Comparison of ENCODE assay signal across 8 cellular contexts in genomic region chr7:44082541-44083207, GRCh38. TPM values are rescaled to one million over a fixed set of nuclear protein-coding genes. Genes with fewer than 3 reads are reported as not detected.
A peak's percentile ranks its signal among the peaks of the same experiment; 100 is the strongest.
DNase-seq lines count a peak whose midpoint lies in the region; ATAC-seq, FAIRE-seq and TF ChIP-seq lines count a peak whose summit lies in the region.

No MANE protein-coding gene starts in this region.

- POLR2A ChIA-PET in activated CD4-positive, alpha-beta T cell treated with anti-CD3 and anti-CD28 coated beads for 36 hours (lab: Charles Lee), result no interaction called here

- H3K36me3 Mint-ChIP-seq in activated CD4-positive, alpha-beta T cell treated with anti-CD3 and anti-CD28 coated beads for 36 hours (ENCODE audit: low read depth), result peaks cover 30% of the 10 kb centered on the region

- TF ChIP-seq CTCF in BE2C (IDR thresholded peaks at IDR 0.05; ENCODE audit: low read depth, low read length), result no peak

- peak overlapping the region; percentile 70 for H3K4me3 Mint-ChIP-seq in activated CD4-positive, alpha-beta T cell treated with anti-CD3 and anti-CD28 coated beads for 36 hours

- DNase-seq in BE2C, result peak; percentile 99
- peak; percentile 93 for DNase-seq in GM19239 (ENCODE audit: insufficient read length, low spot score)
- peak; percentile 97 for DNase-seq in NCI-H510A treated with DMSO at 0.1 percent for 48 hours (lab: John Stamatoyannopoulos, UW)
- peak; percentile 99 for DNase-seq in activated CD4-positive, alpha-beta T cell treated with anti-CD3 and anti-CD28 coated beads for 36 hours
- DNase-seq in stimulated activated CD4-positive, alpha-beta T cell treated with anti-CD3 and anti-CD28 coated beads, Interleukin-1b, Interleukin-23, amount 100 ng/mL, for 24 hours (ENCODE audit: low read depth in 4 of 4, low spot score in 1 of 4), result peak; percentile 91 to 98 (median 94)

- no peaks in the 10 kb centered on the region for H3K27me3 ChIP-seq in BE2C
- H3K27me3 ChIP-seq in layer of hippocampus (ENCODE audit: control insufficient read depth, insufficient read depth, low read length), result no peaks in the 10 kb centered on the region

- peak overlapping the region; percentile 79 for H3K27ac Mint-ChIP-seq in activated CD4-positive, alpha-beta T cell treated with anti-CD3 and anti-CD28 coated beads for 36 hours

- CTCF ChIA-PET in activated CD4-positive, alpha-beta T cell treated with anti-CD3 and anti-CD28 coated beads for 36 hours (lab: Charles Lee), result no interaction called here

- peak; percentile 83 for FAIRE-seq in GM19239 (lab: Jason Lieb, UNC)

- peaks cover 36% of the 10 kb centered on the region for H3K4me1 Mint-ChIP-seq in activated CD4-positive, alpha-beta T cell treated with anti-CD3 and anti-CD28 coated beads for 36 hours

- intact Hi-C loops in activated CD4-positive, alpha-beta T cell treated with anti-CD3 and anti-CD28 coated beads for 36 hours (cut with DNase I, micrococcal nuclease), result loop anchor here (1.0 to 5.0 kb wide), 19 partner anchors 22 to 917 kb away; partner anchors contain the start of genes DBNL (in 2 of the 2), POLD2 (in 2 of the 2), AEBP1 (in 1 of the 2) and DDX56 (in 1 of the 2)

- H3K4me3 ChIP-seq in BE2C (ENCODE audit: low read depth, low read length), result peak overlapping the region; percentile 68

- H3K4me1 ChIP-seq in BE2C, result no peaks in the 10 kb centered on the region

- H3K9me3 ChIP-seq in BE2C, result no peaks in the 10 kb centered on the region

- H3K27ac ChIP-seq in cingulate gyrus (ENCODE audit: low read depth, low read length) (peak overlapping the region; percentile 87), layer of hippocampus (ENCODE audit: low read depth, low read length) (peak overlapping the region; percentile 93)

- no peaks in the 10 kb centered on the region for H3K9me3 Mint-ChIP-seq in activated CD4-positive, alpha-beta T cell treated with anti-CD3 and anti-CD28 coated beads for 36 hours (ENCODE audit: low read depth)

- no peaks in the 10 kb centered on the region for H3K27me3 Mint-ChIP-seq in activated CD4-positive, alpha-beta T cell treated with anti-CD3 and anti-CD28 coated beads for 36 hours

- peak; percentile 91 for ATAC-seq in HG03442 (IDR thresholded peaks at IDR 0.05; ENCODE audit: unreplicated experiment)
- peak; percentile 95 for ATAC-seq in activated CD4-positive, alpha-beta T cell treated with anti-CD3 and anti-CD28 coated beads for 36 hours

- H3K36me3 ChIP-seq in BE2C, result peaks cover 9% of the 10 kb centered on the region

RNA-seq across cellular contexts. Expression of gene POLM, which starts 0.3 kb away (rescaled TPM):
- polyA plus RNA-seq in BE2C (2012; ENCODE audit: insufficient read depth, insufficient read length, low read depth), result 21.3 TPM
- 10 to 100 TPM; 27.0 to 29.9 TPM for total RNA-seq in activated CD4-positive, alpha-beta T cell treated with anti-CD3 and anti-CD28 coated beads for 36 hours

RNA-seq across cellular contexts. Expression of gene PGAM2, which starts 17.3 kb away (rescaled TPM):
- 207 TPM for polyA plus RNA-seq in BE2C (2012; ENCODE audit: insufficient read depth, insufficient read length, low read depth)
- total RNA-seq in activated CD4-positive, alpha-beta T cell treated with anti-CD3 and anti-CD28 coated beads for 36 hours, result not detected

RNA-seq across cellular contexts. Expression of gene AEBP1, which starts 21.5 kb away (rescaled TPM):
- polyA plus RNA-seq in BE2C (2012; ENCODE audit: insufficient read depth, insufficient read length, low read depth), result 21.3 TPM
- total RNA-seq in activated CD4-positive, alpha-beta T cell treated with anti-CD3 and anti-CD28 coated beads for 36 hours, result 10 to 100 TPM; 18.2 to 18.3 TPM

RNA-seq across cellular contexts. Expression of gene DBNL, which starts 38.2 kb away (rescaled TPM):
- polyA plus RNA-seq in BE2C (2012; ENCODE audit: insufficient read depth, insufficient read length, low read depth), result 210 TPM
- total RNA-seq in activated CD4-positive, alpha-beta T cell treated with anti-CD3 and anti-CD28 coated beads for 36 hours, result 100 to 1,000 TPM; 106 to 117 TPM

RNA-seq across cellular contexts. Expression of gene POLD2, which starts 40.7 kb away (rescaled TPM):
- polyA plus RNA-seq in BE2C (2012; ENCODE audit: insufficient read depth, insufficient read length, low read depth), result 398 TPM
- 100 to 1,000 TPM; 250 to 347 TPM for total RNA-seq in activated CD4-positive, alpha-beta T cell treated with anti-CD3 and anti-CD28 coated beads for 36 hours

Comparison
In these comparisons a context has a peak if more than half of its experiments do, and no peak if none do; other contexts are left out.
1. Peak in every context shown above with its lines: DNase-seq, ATAC-seq, H3K4me3 ChIP-seq and H3K27ac ChIP-seq.